19 cellular contexts compared by ENCODE assay signal in the genomic region with DNA sequence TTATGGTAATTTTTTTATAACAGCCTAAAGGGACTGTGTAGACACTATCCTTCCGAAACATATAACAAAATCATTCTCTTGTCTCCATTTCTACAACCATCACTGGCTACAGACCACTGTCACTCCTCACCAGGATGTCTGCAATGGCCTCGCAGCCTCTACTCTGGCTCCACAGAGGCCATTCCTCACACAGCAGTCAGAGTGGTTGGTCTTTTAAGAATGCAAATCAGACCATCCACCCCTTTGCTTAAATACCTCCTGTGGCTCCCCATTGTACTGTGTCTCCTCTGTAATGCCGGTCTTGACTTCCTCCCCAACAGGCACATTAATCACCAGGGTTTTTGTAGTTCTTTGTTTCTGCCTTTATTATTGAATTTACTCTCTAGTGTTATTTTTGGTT.
"Had no signal": no experiment of that assay in that cellular context is flagged by ENCODE, and none has a peak within 500 bp of the region (broad histone marks: within the 10 kb centered on the region; RNA-seq: fewer than 3 reads in every experiment).

No MANE protein-coding gene starts in this region.

- H3K27ac Mint-ChIP-seq: activated CD4-positive, alpha-beta T cell treated with anti-CD3 and anti-CD28 coated beads, Interleukin-2, amount 10 ng/mL, durations not matched to agents 24 days and 14 days; activated naive CD8-positive, alpha-beta T cell treated with anti-CD3 and anti-CD28 coated beads, Interleukin-2, amount 10 ng/mL, durations not matched to agents 7 days and 5 days; activated T-cell treated with anti-CD3 and anti-CD28 coated beads, Interleukin-2, amount 50 U/mL, for 72 hours; stimulated activated naive CD8-positive, alpha-beta T cell treated with anti-CD3 and anti-CD28 coated beads, Interleukin-15, Interleukin-2, amounts not matched to agents 100 ng/mL and 50 ng/mL, for 24 hours had no signal

- H3K27me3 ChIP-seq: esophagus muscularis mucosa, hepatocyte, pancreas, spleen, upper lobe of right lung had no signal

- H3K4me1 Mint-ChIP-seq: activated CD4-positive, alpha-beta T cell treated with anti-CD3 and anti-CD28 coated beads, Interleukin-2, amount 10 ng/mL, durations not matched to agents 24 days and 14 days; activated naive CD8-positive, alpha-beta T cell treated with anti-CD3 and anti-CD28 coated beads, Interleukin-2, amount 10 ng/mL, durations not matched to agents 7 days and 5 days; central memory CD8-positive, alpha-beta T cell had no signal

- H3K9me3 ChIP-seq: esophagus muscularis mucosa, pancreas, spleen, upper lobe of right lung had no signal

- H3K4me3 Mint-ChIP-seq: activated CD4-positive, alpha-beta T cell treated with anti-CD3 and anti-CD28 coated beads, Interleukin-2, amount 10 ng/mL, durations not matched to agents 24 days and 14 days; activated naive CD8-positive, alpha-beta T cell treated with anti-CD3 and anti-CD28 coated beads, Interleukin-2, amount 10 ng/mL, durations not matched to agents 7 days and 5 days; activated T-cell treated with anti-CD3 and anti-CD28 coated beads, Interleukin-2, amount 50 U/mL, for 72 hours; brain; central memory CD8-positive, alpha-beta T cell; stimulated activated naive CD8-positive, alpha-beta T cell treated with anti-CD3 and anti-CD28 coated beads, Interleukin-15, Interleukin-2, amounts not matched to agents 100 ng/mL and 50 ng/mL, for 24 hours had no signal

- H3K4me3 ChIP-seq: coronary artery, esophagus muscularis mucosa, hepatocyte, lung, pancreas, spleen, upper lobe of right lung had no signal

- ATAC-seq: activated T-cell treated with anti-CD3 and anti-CD28 coated beads, Interleukin-2, amount 50 U/mL, for 72 hours; left colon; pancreas; sciatic nerve; upper lobe of right lung had no signal

- H3K4me2 ChIP-seq: hepatocyte had no signal

- H2AFZ ChIP-seq: hepatocyte had no signal

- DNase-seq: activated CD4-positive, alpha-beta T cell treated with anti-CD3 and anti-CD28 coated beads, Interleukin-2, amount 10 ng/mL, durations not matched to agents 24 days and 14 days; activated CD4-positive, CD25-positive, alpha-beta regulatory T cell; activated CD8-positive, alpha-beta memory T cell treated with anti-CD3 and anti-CD28 coated beads, Interleukin-2, amount 50 U/mL, for 48 hours; activated gamma-delta T cell treated with Interleukin-2 at 50 U/mL for 16 hours; activated naive CD8-positive, alpha-beta T cell treated with anti-CD3 and anti-CD28 coated beads, Interleukin-2, amount 10 ng/mL, durations not matched to agents 7 days and 5 days; activated T-cell treated with anti-CD3 and anti-CD28 coated beads, Interleukin-2, amount 50 U/mL, for 72 hours; left colon; midbrain; pancreas; spleen; upper lobe of right lung had no signal

- H3K27ac ChIP-seq: coronary artery, esophagus muscularis mucosa, hepatocyte, pancreas, spleen, upper lobe of right lung had no signal

- H3K79me2 ChIP-seq: hepatocyte had no signal

- H3K36me3 Mint-ChIP-seq: activated naive CD8-positive, alpha-beta T cell treated with anti-CD3 and anti-CD28 coated beads, Interleukin-2, amount 10 ng/mL, durations not matched to agents 7 days and 5 days had no signal

- H3K4me1 ChIP-seq: pancreas, spleen, upper lobe of right lung had no signal

- H3K36me3 ChIP-seq: esophagus muscularis mucosa, pancreas, spleen, upper lobe of right lung had no signal

- H3K27me3 Mint-ChIP-seq: activated CD4-positive, alpha-beta T cell treated with anti-CD3 and anti-CD28 coated beads, Interleukin-2, amount 10 ng/mL, durations not matched to agents 24 days and 14 days; central memory CD8-positive, alpha-beta T cell had no signal

- H3K9me3 Mint-ChIP-seq: activated CD4-positive, alpha-beta T cell treated with anti-CD3 and anti-CD28 coated beads, Interleukin-2, amount 10 ng/mL, durations not matched to agents 24 days and 14 days; activated naive CD8-positive, alpha-beta T cell treated with anti-CD3 and anti-CD28 coated beads, Interleukin-2, amount 10 ng/mL, durations not matched to agents 7 days and 5 days; stimulated activated naive CD8-positive, alpha-beta T cell treated with anti-CD3 and anti-CD28 coated beads, Interleukin-15, Interleukin-2, amounts not matched to agents 100 ng/mL and 50 ng/mL, for 24 hours had no signal
